Comparison of ENCODE assay signal across 16 cellular contexts in the genomic region with DNA sequence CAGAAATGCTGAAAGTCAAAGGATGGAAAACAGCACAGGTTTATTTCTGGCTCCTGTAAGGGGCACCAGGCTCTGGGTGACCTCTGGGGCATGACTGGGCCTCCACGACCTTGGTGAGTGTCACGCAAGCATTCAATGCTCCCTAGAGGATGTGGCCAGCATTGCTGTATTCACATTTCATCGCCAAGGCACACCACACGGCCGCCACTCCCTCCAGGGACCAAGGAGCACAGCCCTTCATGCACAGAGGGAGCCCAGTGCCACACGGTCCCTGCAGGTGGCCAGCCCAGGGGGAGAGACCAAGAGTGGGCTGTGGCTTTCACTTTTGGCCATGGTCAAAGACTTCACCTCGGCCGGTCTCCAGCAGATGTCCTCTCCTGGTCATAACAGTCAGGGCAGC.
A peak's percentile ranks its signal among the peaks of the same experiment; 100 is the strongest.
DNase-seq lines count a peak whose midpoint lies in the region; ATAC-seq and TF ChIP-seq lines count a peak whose summit lies in the region.
"Had no signal": no experiment of that assay in that cellular context is flagged by ENCODE, and none has a peak within 500 bp of the region (broad histone marks: within the 10 kb centered on the region; RNA-seq: fewer than 3 reads in every experiment).

No MANE protein-coding gene starts in this region.

- peaks cover 15% of the 10 kb centered on the region for H3K27me3 Mint-ChIP-seq in activated CD8-positive, alpha-beta memory T cell treated with anti-CD3 and anti-CD28 coated beads, Interleukin-2, amount 10 ng/mL, durations not matched to agents 7 days and 5 days
- H3K27me3 Mint-ChIP-seq in endodermal cell (ENCODE audit: insufficient read depth) (peaks cover 22% of the 10 kb centered on the region), osteocyte (ENCODE audit: unreplicated experiment) (peaks cover 15% of the 10 kb centered on the region)
- H3K27me3 Mint-ChIP-seq in stimulated activated memory B cell treated with anti-CD40 and anti-IgM and Interleukin-4, amounts not matched to agents 10 μg/mL and 1 μg/mL and 100 μg/mL, for 72 hours, result peaks cover 69% of the 10 kb centered on the region

- H3K27ac Mint-ChIP-seq in activated CD8-positive, alpha-beta memory T cell treated with anti-CD3 and anti-CD28 coated beads, Interleukin-2, amount 10 ng/mL, durations not matched to agents 7 days and 5 days, result no peak overlapping the region
- H3K27ac Mint-ChIP-seq in endodermal cell (no peak overlapping the region), osteocyte (ENCODE audit: unreplicated experiment) (no peak overlapping the region)
- no peak overlapping the region for H3K27ac Mint-ChIP-seq in stimulated activated memory B cell treated with anti-CD40 and anti-IgM and Interleukin-4, amounts not matched to agents 10 μg/mL and 1 μg/mL and 100 μg/mL, for 72 hours
- H3K27ac Mint-ChIP-seq: IgD-negative memory B cell; T-helper 1 cell treated with Interleukin-12 subunit alpha and Interleukin-12 subunit beta and Interleukin-4 antibody, amounts not matched to agents 30 μg/mL and 1 μg/mL, for 36 hours had no signal

- no peak overlapping the region for H3K4me3 ChIP-seq in endodermal cell (ENCODE audit: low read length)
- H3K4me3 ChIP-seq: pancreas, tibial artery had no signal

- H3K9ac ChIP-seq in endodermal cell (ENCODE audit: extremely low read depth, low read length, poor library complexity, severe bottlenecking), result no peak overlapping the region

- no peaks in the 10 kb centered on the region for H3K36me3 ChIP-seq in endodermal cell (ENCODE audit: control insufficient read depth, insufficient read depth, low read length)
- H3K36me3 ChIP-seq: pancreas, tibial artery had no signal

- no peaks in the 10 kb centered on the region for H3K9me3 ChIP-seq in endodermal cell (ENCODE audit: control insufficient read depth, low read length)
- H3K9me3 ChIP-seq: pancreas, tibial artery had no signal

- 81 to 84% methylated on average over 7 to 8 of the region's 8 CpGs for WGBS in endodermal cell (ENCODE audit: insufficient coverage in 1 of 2, insufficient read length in 1 of 2), 2 experiments

- CTCF ChIA-PET in activated CD8-positive, alpha-beta memory T cell treated with anti-CD3 and anti-CD28 coated beads, Interleukin-2, amount 10 ng/mL, durations not matched to agents 7 days and 5 days (lab: Charles Lee), result no interaction called here

- no peaks in the 10 kb centered on the region for H3K36me3 Mint-ChIP-seq in activated CD8-positive, alpha-beta memory T cell treated with anti-CD3 and anti-CD28 coated beads, Interleukin-2, amount 10 ng/mL, durations not matched to agents 7 days and 5 days
- H3K36me3 Mint-ChIP-seq in endodermal cell (ENCODE audit: low read depth) (no peaks in the 10 kb centered on the region), osteocyte (ENCODE audit: unreplicated experiment) (no peaks in the 10 kb centered on the region)
- no peaks in the 10 kb centered on the region for H3K36me3 Mint-ChIP-seq in stimulated activated memory B cell treated with anti-CD40 and anti-IgM and Interleukin-4, amounts not matched to agents 10 μg/mL and 1 μg/mL and 100 μg/mL, for 72 hours
- H3K36me3 Mint-ChIP-seq: IgD-negative memory B cell had no signal

- no peaks in the 10 kb centered on the region for H3K9me3 Mint-ChIP-seq in activated CD8-positive, alpha-beta memory T cell treated with anti-CD3 and anti-CD28 coated beads, Interleukin-2, amount 10 ng/mL, durations not matched to agents 7 days and 5 days (ENCODE audit: low read depth)
- H3K9me3 Mint-ChIP-seq in endodermal cell (peaks cover 4% of the 10 kb centered on the region), osteocyte (ENCODE audit: unreplicated experiment) (no peaks in the 10 kb centered on the region)
- no peaks in the 10 kb centered on the region for H3K9me3 Mint-ChIP-seq in stimulated activated memory B cell treated with anti-CD40 and anti-IgM and Interleukin-4, amounts not matched to agents 10 μg/mL and 1 μg/mL and 100 μg/mL, for 72 hours
- H3K9me3 Mint-ChIP-seq: T-helper 1 cell treated with Interleukin-12 subunit alpha and Interleukin-12 subunit beta and Interleukin-4 antibody, amounts not matched to agents 30 μg/mL and 1 μg/mL, for 36 hours had no signal

- H3K4me1 ChIP-seq in endodermal cell (ENCODE audit: control insufficient read depth, insufficient read depth, low read length), result no peaks in the 10 kb centered on the region
- H3K4me1 ChIP-seq: pancreas had no signal

- no peaks in the 10 kb centered on the region for H3K27me3 ChIP-seq in endodermal cell (ENCODE audit: control insufficient read depth, insufficient read depth, low read length, poor library complexity, severe bottlenecking)
- H3K27me3 ChIP-seq: pancreas, tibial artery had no signal

- no peak for ATAC-seq in activated CD8-positive, alpha-beta memory T cell treated with anti-CD3 and anti-CD28 coated beads, Interleukin-2, amount 10 ng/mL, durations not matched to agents 7 days and 5 days
- peak; percentile 90 for ATAC-seq in stimulated activated memory B cell treated with anti-CD40 and anti-IgM and Interleukin-4, amounts not matched to agents 10 μg/mL and 1 μg/mL and 100 μg/mL, for 72 hours
- no peak for ATAC-seq in GM18502 (IDR thresholded peaks at IDR 0.05; ENCODE audit: poor library complexity, unreplicated experiment)
- ATAC-seq: pancreas had no signal

- TF ChIP-seq CTCF in endodermal cell (conservative IDR thresholded peaks at IDR 0.05), result peak; percentile 64
- no peak for TF ChIP-seq CTCF in osteocyte (IDR thresholded peaks at IDR 0.05)

- no peaks in the 10 kb centered on the region for H3K4me1 Mint-ChIP-seq in activated CD8-positive, alpha-beta memory T cell treated with anti-CD3 and anti-CD28 coated beads, Interleukin-2, amount 10 ng/mL, durations not matched to agents 7 days and 5 days
- peaks cover 6% of the 10 kb centered on the region for H3K4me1 Mint-ChIP-seq in endodermal cell
- peaks cover 13% of the 10 kb centered on the region for H3K4me1 Mint-ChIP-seq in stimulated activated memory B cell treated with anti-CD40 and anti-IgM and Interleukin-4, amounts not matched to agents 10 μg/mL and 1 μg/mL and 100 μg/mL, for 72 hours
- no peaks in the 10 kb centered on the region for H3K4me1 Mint-ChIP-seq in osteocyte (ENCODE audit: unreplicated experiment)

- H3K4me3 Mint-ChIP-seq in activated CD8-positive, alpha-beta memory T cell treated with anti-CD3 and anti-CD28 coated beads, Interleukin-2, amount 10 ng/mL, durations not matched to agents 7 days and 5 days, result no peak overlapping the region
- H3K4me3 Mint-ChIP-seq in endodermal cell (no peak overlapping the region), osteocyte (ENCODE audit: unreplicated experiment) (no peak overlapping the region)
- no peak overlapping the region for H3K4me3 Mint-ChIP-seq in stimulated activated memory B cell treated with anti-CD40 and anti-IgM and Interleukin-4, amounts not matched to agents 10 μg/mL and 1 μg/mL and 100 μg/mL, for 72 hours
- H3K4me3 Mint-ChIP-seq: IgD-negative memory B cell; T-helper 1 cell treated with Interleukin-12 subunit alpha and Interleukin-12 subunit beta and Interleukin-4 antibody, amounts not matched to agents 30 μg/mL and 1 μg/mL, for 36 hours had no signal

- DNase-seq in activated CD8-positive, alpha-beta memory T cell treated with anti-CD3 and anti-CD28 coated beads, Interleukin-2, amount 10 ng/mL, durations not matched to agents 7 days and 5 days, result peak; percentile 50
- no peak for DNase-seq in activated CD8-positive, alpha-beta memory T cell treated with anti-CD3 and anti-CD28 coated beads for 24 hours
- peak; percentile 29 for DNase-seq in NCI-H2171 treated with DMSO at 0.1 percent for 48 hours (lab: John Stamatoyannopoulos, UW)
- DNase-seq in endodermal cell, result peak; percentile 82
- DNase-seq in osteocyte (ENCODE audit: extremely low spot score, unreplicated experiment), result no peak
- no peak for DNase-seq in activated CD4-positive, alpha-beta T cell treated with anti-CD3 and anti-CD28 coated beads for 1 hour
- DNase-seq: activated effector memory CD4-positive, alpha-beta T cell treated with Interleukin-2 at 50 U/mL for 16 hours; AML-193; cerebellar nuclear complex; kidney had no signal

- H3K27ac ChIP-seq in endodermal cell (ENCODE audit: low read depth, low read length), result no peak overlapping the region
- H3K27ac ChIP-seq: pancreas, tibial artery had no signal

Comparison
In these comparisons a context has a peak if more than half of its experiments do, and no peak if none do; other contexts are left out.
1. DNase-seq: peak in activated CD8-positive, alpha-beta memory T cell treated with anti-CD3 and anti-CD28 coated beads, Interleukin-2, amount 10 ng/mL, durations not matched to agents 7 days and 5 days (single experiment), NCI-H2171 treated with DMSO at 0.1 percent for 48 hours (single experiment) and endodermal cell (single experiment); none in activated CD8-positive, alpha-beta memory T cell treated with anti-CD3 and anti-CD28 coated beads for 24 hours (single experiment), osteocyte (single experiment) and activated CD4-positive, alpha-beta T cell treated with anti-CD3 and anti-CD28 coated beads for 1 hour (single experiment).